Comparison of ENCODE assay signal across 1 cellular context in genomic region chr16:2216330-2216729, GRCh38.
TF ChIP-seq lines count a peak whose summit lies in the region.

No MANE protein-coding gene starts in this region.

TF ChIP-seq in K562, 482 proteins besides CTCF, POLR2A, EP300 and RAD21:
- no peak for TF ChIP-seq THRAP3 (IDR thresholded peaks at IDR 0.05; ENCODE audit: borderline replicate concordance)
- TF ChIP-seq BCOR (IDR thresholded peaks at IDR 0.05), result 0 out of 2 replicates have a peak, but pooled peaks have one; percentile 14
- no peak for TF ChIP-seq BCLAF1 (IDR thresholded peaks at IDR 0.05; ENCODE audit: borderline replicate concordance in 1 of 2, control insufficient read depth in 1 of 2, low read depth in 2 of 2, low read length in 1 of 2)
- TF ChIP-seq RBM25 (IDR thresholded peaks at IDR 0.05; ENCODE audit: low read depth, low read length, severe bottlenecking), result peak; percentile 23
- no peak for TF ChIP-seq DDX20 (tag; IDR thresholded peaks at IDR 0.05; ENCODE audit: low read depth)
TF ChIP-seq in K562: peak in this region for 2.
